ENCODE assay signal across 23 cellular contexts in genomic region chr17:14717849-14718248, GRCh38.
"Had no signal": no experiment of that assay in that cellular context is flagged by ENCODE, and none has a peak within 500 bp of the region (broad histone marks: within the 10 kb centered on the region; RNA-seq: fewer than 3 reads in every experiment).

No MANE protein-coding gene starts in this region.

- H3K4me2 ChIP-seq: hepatocyte had no signal

- ATAC-seq: foreskin keratinocyte; gastroesophageal sphincter; heart left ventricle; left cardiac atrium; left lung; left ventricle myocardium superior; lower lobe of right lung; mucosa of descending colon; naive thymus-derived CD8-positive, alpha-beta T cell had no signal

- H3K9me3 ChIP-seq: gastroesophageal sphincter, left lung, lower lobe of right lung, mucosa of descending colon had no signal

- DNase-seq: dermis blood vessel endothelial cell; dorsolateral prefrontal cortex; effector CD4-positive, alpha-beta T cell; effector memory CD4-positive, alpha-beta T cell; foreskin keratinocyte; heart left ventricle; hypothalamus; immature natural killer cell; left cardiac atrium; left lung; left ventricle myocardium superior; lower lobe of right lung; mesenchymal stem cell; mucosa of descending colon; naive B cell; naive thymus-derived CD8-positive, alpha-beta T cell had no signal

- H2AFZ ChIP-seq: hepatocyte had no signal

- H3K27ac ChIP-seq: coronary artery, dorsolateral prefrontal cortex, esophagus muscularis mucosa, foreskin keratinocyte, gastroesophageal sphincter, heart left ventricle, hepatocyte, left lung, lower lobe of right lung had no signal

- H3K36me3 ChIP-seq: esophagus muscularis mucosa, gastroesophageal sphincter, heart left ventricle, left lung, lower lobe of right lung had no signal

- H3K4me1 ChIP-seq: esophagus muscularis mucosa, foreskin keratinocyte, gastroesophageal sphincter, heart left ventricle, lower lobe of right lung had no signal

- FAIRE-seq: endothelial cell of umbilical vein, frontal cortex, keratinocyte had no signal

- H3K4me3 ChIP-seq: coronary artery, dorsolateral prefrontal cortex, esophagus muscularis mucosa, gastroesophageal sphincter, heart left ventricle, hepatocyte, left lung, lower lobe of right lung, mucosa of descending colon had no signal

- H3K79me2 ChIP-seq: hepatocyte had no signal

- H3K27me3 ChIP-seq: esophagus muscularis mucosa, foreskin keratinocyte, gastroesophageal sphincter, hepatocyte, left lung had no signal
